Comparison of ENCODE assay signal across 8 cellular contexts in genomic region chr2:144332356-144333143, GRCh38.
A peak's percentile ranks its signal among the peaks of the same experiment; 100 is the strongest.
DNase-seq lines count a peak whose midpoint lies in the region; ATAC-seq and TF ChIP-seq lines count a peak whose summit lies in the region.

No MANE protein-coding gene starts in this region.

- DNase-seq in BJ (ENCODE audit: low read depth) (peak; percentile 44), GM19238 (ENCODE audit: insufficient read length, low spot score) (peak; percentile 81), NCI-H446 (lab: John Stamatoyannopoulos, UW) (peak; percentile 87 to 97), left kidney (ENCODE audit: low read depth, low spot score) (peak; percentile 96)
- peak; percentile 69 to 81 for DNase-seq in activated CD4-positive, alpha-beta T cell treated with anti-CD3 and anti-CD28 coated beads for 24 hours (ENCODE audit: low read depth in 2 of 2)
- peak; percentile 86 for DNase-seq in stimulated activated CD4-positive, alpha-beta T cell treated with anti-CD3 and anti-CD28 coated beads, Interleukin-1b, Interleukin-23, amount 100 ng/mL, for 48 hours

- H3K4me3 ChIP-seq in BJ (ENCODE audit: low read depth, low read length) = peak overlapping the region; percentile 59

- peak overlapping the region; percentile 95 for H3K27ac ChIP-seq in cingulate gyrus (ENCODE audit: low read depth, low read length)

- CTCF ChIA-PET in BJ (lab: Yijun Ruan, JAX) = no interaction called here

- no peaks in the 10 kb centered on the region for H3K36me3 ChIP-seq in BJ (ENCODE audit: control insufficient read depth, insufficient read depth, low read length)

- ATAC-seq in HG03378 (IDR thresholded peaks at IDR 0.05; ENCODE audit: unreplicated experiment) = peak; percentile 71

- POLR2A ChIA-PET in BJ (lab: Charles Lee) = interaction anchor here (0.6 kb wide), 1 partner anchor 37 kb away, joined by 3 read pairs; no protein-coding TSS in a partner anchor

- H3K27me3 ChIP-seq in BJ (ENCODE audit: control insufficient read depth, insufficient read depth, low read length) = no peaks in the 10 kb centered on the region

- TF ChIP-seq CTCF in BJ (IDR thresholded peaks at IDR 0.05; ENCODE audit: insufficient read depth, low read depth, low read length) = no peak

Comparison
In these comparisons a context has a peak if more than half of its experiments do, and no peak if none do; other contexts are left out.
1. Peak in every context shown above with its lines: DNase-seq, ATAC-seq, H3K4me3 ChIP-seq and H3K27ac ChIP-seq.
2. DNase-seq: peak in every context shown above with its lines; median percentile 96 in left kidney; 92 in NCI-H446; 86 in stimulated activated CD4-positive, alpha-beta T cell treated with anti-CD3 and anti-CD28 coated beads, Interleukin-1b, Interleukin-23, amount 100 ng/mL, for 48 hours; 81 in GM19238; 75 in activated CD4-positive, alpha-beta T cell treated with anti-CD3 and anti-CD28 coated beads for 24 hours; 44 in BJ.